In genomic region chr11:67355023-67355793, GRCh38 we compare ENCODE assay signal across 9 cellular contexts. TPM values are rescaled to one million over a fixed set of nuclear protein-coding genes. Genes with fewer than 3 reads are reported as not detected.
A peak's percentile ranks its signal among the peaks of the same experiment; 100 is the strongest.
DNase-seq lines count a peak whose midpoint lies in the region; ATAC-seq and TF ChIP-seq lines count a peak whose summit lies in the region.
"Had no signal": no experiment of that assay in that cellular context is flagged by ENCODE, and none has a peak within 500 bp of the region (broad histone marks: within the 10 kb centered on the region; RNA-seq: fewer than 3 reads in every experiment).

No MANE protein-coding gene starts in this region.

- no peak overlapping the region for H3K4me3 Mint-ChIP-seq in T-cell

- peaks cover 40 to 62% (median 45%) of the 10 kb centered on the region in 3 donors for H3K4me1 Mint-ChIP-seq in T-cell

- DNase-seq in GM13976 (ENCODE audit: low spot score), result peak; percentile 14
- DNase-seq in T-cell, result no peak
- no peak for DNase-seq in fibroblast of villous mesenchyme (ENCODE audit: low read depth)
- DNase-seq in 8988T, result no peak
- no peak for DNase-seq in foreskin keratinocyte
- no peak for DNase-seq in NCI-H1930 (lab: John Stamatoyannopoulos, UW)
- DNase-seq in NK-92 treated with Interleukin-12 subunit alpha and Interleukin-12 subunit beta, amount 100 ng/mL, for 24 hours (lab: John Stamatoyannopoulos, UW), result no peak

- TF ChIP-seq CTCF in GM13976 (IDR thresholded peaks at IDR 0.05; ENCODE audit: borderline replicate concordance, control extremely low read depth, extremely low read depth, insufficient read depth, missing control alignments) (no peak), fibroblast of villous mesenchyme (IDR thresholded peaks at IDR 0.05; ENCODE audit: insufficient read depth, low read depth, low read length) (no peak), foreskin keratinocyte (conservative IDR thresholded peaks at IDR 0.05) (no peak)

- no peak for ATAC-seq in T-cell (replicated peaks in 1 of 4)
- ATAC-seq in foreskin keratinocyte, result no peak

- CTCF ChIA-PET in T-cell (lab: Charles Lee), result interaction anchor here (0.5 to 7.9 kb wide), 6 partner anchors 10 to 93 kb away, joined by 3 to 128 read pairs (median 6); no protein-coding TSS in a partner anchor

- peak overlapping the region; percentile 97 to 100 for H3K27ac Mint-ChIP-seq in T-cell

- no peaks in the 10 kb centered on the region for H3K36me3 Mint-ChIP-seq in T-cell

- no peaks in the 10 kb centered on the region for H3K9me3 Mint-ChIP-seq in T-cell

- peaks cover 9% of the 10 kb centered on the region for H3K4me1 ChIP-seq in foreskin keratinocyte

- POLR2A ChIA-PET in T-cell (lab: Charles Lee), result no interaction called here

- peak overlapping the region; percentile 1 for H3K4me3 ChIP-seq in fibroblast of villous mesenchyme (ENCODE audit: low read depth, low read length)
- no peak overlapping the region for H3K4me3 ChIP-seq in skin epidermis

- no peaks in the 10 kb centered on the region for H3K27me3 Mint-ChIP-seq in T-cell

- H3K27ac ChIP-seq in skin epidermis (peak overlapping the region; percentile 8 to 100 (median 98)), foreskin keratinocyte (no peak overlapping the region)

- in situ Hi-C loops in GM13976 (cut with MboI; ENCODE audit: low sequenced_read_pairs, unreplicated experiment), result no loop called here

- no peaks in the 10 kb centered on the region for H3K27me3 ChIP-seq in foreskin keratinocyte

RNA-seq across cellular contexts. Expression of gene POLD4, which starts 1.9 kb away (rescaled TPM):
- total RNA-seq in T-cell, result 100 to 1,000 TPM in 2 of 5 donors, 10 to 100 TPM in 3; 55.1 to 107 (median 98.0) TPM
- 43.2 and 68.9 TPM in 2 replicates for total RNA-seq in fibroblast of villous mesenchyme
- total RNA-seq in foreskin keratinocyte, result 41.5 and 50.5 TPM in 2 replicates
- polyA plus RNA-seq in foreskin keratinocyte, result 83.2 and 107 TPM in 2 replicates

RNA-seq across cellular contexts. Expression of gene CLCF1, which starts 18.2 kb away (rescaled TPM):
- total RNA-seq in T-cell (1 to 10 TPM; 2.2 to 8.5 (median 4.1) TPM), fibroblast of villous mesenchyme (3.5 and 4.7 TPM in 2 replicates), foreskin keratinocyte (1.6 and 1.9 TPM in 2 replicates)
- 1.9 and 2.2 TPM in 2 replicates for polyA plus RNA-seq in foreskin keratinocyte

RNA-seq across cellular contexts. Expression of gene RAD9A, which starts 36.6 kb away (rescaled TPM):
- 10 to 100 TPM; 34.9 to 63.8 (median 56.2) TPM for total RNA-seq in T-cell
- total RNA-seq in fibroblast of villous mesenchyme, result 4.3 and 6.4 TPM in 2 replicates
- 9.2 and 10.0 TPM in 2 replicates for total RNA-seq in foreskin keratinocyte
- 13.4 and 14.1 TPM in 2 replicates for polyA plus RNA-seq in foreskin keratinocyte

RNA-seq across cellular contexts. Expression of gene PPP1CA, which starts 46.5 kb away (rescaled TPM):
- total RNA-seq in T-cell, result 100 to 1,000 TPM; 118 to 198 (median 186) TPM
- total RNA-seq in fibroblast of villous mesenchyme, result 172 and 202 TPM in 2 replicates
- total RNA-seq in foreskin keratinocyte, result 205 and 207 TPM in 2 replicates
- polyA plus RNA-seq in foreskin keratinocyte, result 235 and 239 TPM in 2 replicates

RNA-seq across cellular contexts. Expression of gene TBC1D10C, which starts 48.7 kb away (rescaled TPM):
- 100 to 1,000 TPM; 288 to 449 (median 436) TPM for total RNA-seq in T-cell
- not detected in 2 replicates for total RNA-seq in fibroblast of villous mesenchyme
- not detected in 2 replicates for total RNA-seq in foreskin keratinocyte
- polyA plus RNA-seq in foreskin keratinocyte, result not detected in 2 replicates
- total RNA-seq: renal cortical epithelial cell had no signal
